Comparison of ENCODE assay signal across 16 cellular contexts in the genomic region with DNA sequence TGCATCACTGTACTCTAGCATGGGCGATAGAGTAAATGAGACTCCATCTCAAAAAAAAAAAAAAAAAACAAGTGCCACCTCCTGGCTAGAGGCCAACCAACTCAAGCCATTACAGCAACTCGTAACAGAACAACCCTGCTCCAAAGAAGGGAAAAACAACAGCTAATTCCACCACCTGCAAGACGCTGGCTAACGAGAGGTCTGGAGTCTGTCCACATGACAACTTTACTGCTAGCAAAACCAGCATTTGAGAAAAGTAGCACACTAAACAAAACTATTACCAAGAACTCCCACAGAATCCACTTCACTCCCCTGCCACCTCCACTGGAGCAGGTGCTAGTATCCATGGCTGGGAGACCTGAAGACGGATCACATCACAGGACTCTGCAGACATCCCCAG. TPM values are rescaled to one million over a fixed set of nuclear protein-coding genes. Genes with fewer than 3 reads are reported as not detected.
DNase-seq lines count a peak whose midpoint lies in the region; ATAC-seq and TF ChIP-seq lines count a peak whose summit lies in the region.
"Had no signal": no experiment of that assay in that cellular context is flagged by ENCODE, and none has a peak within 500 bp of the region (broad histone marks: within the 10 kb centered on the region; RNA-seq: fewer than 3 reads in every experiment).

No MANE protein-coding gene starts in this region.

- no peak overlapping the region for H3K4me3 ChIP-seq in ascending aorta
- H3K4me3 ChIP-seq: BLaER1, GM23338 had no signal

- H3K27me3 ChIP-seq in ascending aorta: no peaks in the 10 kb centered on the region
- H3K27me3 ChIP-seq: BLaER1 had no signal

- no peak for TF ChIP-seq CTCF in ascending aorta (IDR thresholded peaks at IDR 0.05)

- intact Hi-C loops in ascending aorta (cut with DNase I): no loop called here

- no peak overlapping the region for H3K27ac ChIP-seq in ascending aorta
- H3K27ac ChIP-seq: BLaER1, HL-60 had no signal

- no peak for ATAC-seq in HG02571 (IDR thresholded peaks at IDR 0.05; ENCODE audit: unreplicated experiment)
- ATAC-seq in GM19463 (IDR thresholded peaks at IDR 0.05; ENCODE audit: unreplicated experiment): no peak
- ATAC-seq: GM23338 had no signal

- no peaks in the 10 kb centered on the region for H3K36me3 ChIP-seq in ascending aorta
- H3K36me3 ChIP-seq: BLaER1 had no signal

- DNase-seq in NCI-H146 (lab: John Stamatoyannopoulos, UW) (peak; percentile 32), NCI-H146 treated with DMSO at 0.1 percent for 48 hours (lab: John Stamatoyannopoulos, UW; ENCODE audit: unreplicated experiment) (no peak), SK-N-DZ (ENCODE audit: low spot score) (peak; percentile 69), left kidney (ENCODE audit: low read depth, low spot score) (peak; percentile 19), ascending aorta (ENCODE audit: low spot score in 2 of 2) (no peak)
- DNase-seq: 8988T; CD4-positive, alpha-beta memory T cell; DMS153; DND-41; EL; HCEC 1CT had no signal

- H3K9me3 ChIP-seq in ascending aorta: peaks cover 4 to 10% of the 10 kb centered on the region in 2 donors

- no peaks in the 10 kb centered on the region for H3K4me1 ChIP-seq in ascending aorta
- H3K4me1 ChIP-seq: BLaER1 had no signal

RNA-seq across cellular contexts. Expression of a gene that starts 24.1 kb away (rescaled TPM):
- 12.6 and 14.4 TPM in 2 replicates for polyA plus RNA-seq in SK-N-DZ (2014; cell fraction: cytosol; rRNA removed)
- polyA plus RNA-seq in SK-N-DZ (2014; cell fraction: nucleus; rRNA removed): 3.8 and 6.1 TPM in 2 replicates
- total RNA-seq in ascending aorta: 47.8 TPM

Comparison
In these comparisons a context has a peak if more than half of its experiments do, and no peak if none do; other contexts are left out.
1. DNase-seq: peak in NCI-H146 (single experiment), SK-N-DZ (single experiment) and left kidney (single experiment); none in NCI-H146 treated with DMSO at 0.1 percent for 48 hours (single experiment) and ascending aorta (0 of 2).